ENCODE assay signal across 1 cellular context in genomic region chr4:138627096-138627495, GRCh38.
TF ChIP-seq lines count a peak whose summit lies in the region.

No MANE protein-coding gene starts in this region.

TF ChIP-seq in HepG2, 621 proteins besides CTCF, POLR2A, EP300 and RAD21 (continued from another document):
- TF ChIP-seq PBX2 (CRISPR knock-in tag; IDR thresholded peaks at IDR 0.05) (no peak), STAG1 (CRISPR knock-in tag; IDR thresholded peaks at IDR 0.05) (no peak), HMGXB4 (CRISPR knock-in tag; IDR thresholded peaks at IDR 0.05; ENCODE audit: borderline replicate concordance in 1 of 2, low read depth in 1 of 2) (no peak), MXD4 (CRISPR knock-in tag; IDR thresholded peaks at IDR 0.05) (no peak), ZBTB39 (CRISPR knock-in tag; IDR thresholded peaks at IDR 0.05) (no peak), KLF9 (CRISPR knock-in tag; IDR thresholded peaks at IDR 0.05; ENCODE audit: low read depth) (no peak), CEBPG (CRISPR knock-in tag; IDR thresholded peaks at IDR 0.05) (no peak), ZNF333 (CRISPR knock-in tag; IDR thresholded peaks at IDR 0.05; ENCODE audit: borderline replicate concordance) (no peak), MAFF (IDR thresholded peaks at IDR 0.05; ENCODE audit: low read depth, low read length) (no peak)
